8 cellular contexts compared by ENCODE assay signal in genomic region chr12:56152132-56152755, GRCh38. TPM values are rescaled to one million over a fixed set of nuclear protein-coding genes. Genes with fewer than 3 reads are reported as not detected.
DNase-seq lines count a peak whose midpoint lies in the region; ATAC-seq, FAIRE-seq and TF ChIP-seq lines count a peak whose summit lies in the region.

TSS of gene MYL6B (plus strand) at chr12:56152587. CDS start at chr12:56153919, 1,332 bp downstream.

- H2BK15ac ChIP-seq in H1 (ENCODE audit: low read length) (0 out of 2 replicates have a peak within 1 kb of the TSS, but pooled peaks have one; percentile 46), mesendoderm (replicated peaks; ENCODE audit: low read depth) (no peak within 1 kb of the TSS)

- no peak within 1 kb of the TSS for H3K23ac ChIP-seq in H1 (ENCODE audit: insufficient read length)
- H3K23ac ChIP-seq in mesendoderm (ENCODE audit: low read length), result no peak within 1 kb of the TSS

- peaks cover 6% of the 10 kb centered on the region for H3K23me2 ChIP-seq in H1 (ENCODE audit: low read depth, low read length)

- H4K91ac ChIP-seq in H1 (replicated peaks; ENCODE audit: insufficient read length, low read length), result peak within 1 kb of the TSS; percentile 69

- H2BK12ac ChIP-seq in H1 (ENCODE audit: low read depth, low read length), result no peak within 1 kb of the TSS

- H3K4ac ChIP-seq in H1 (replicated peaks; ENCODE audit: insufficient read length, low read depth, low read length) (no peak within 1 kb of the TSS), mesendoderm (ENCODE audit: low read depth, low read length) (peak within 1 kb of the TSS; percentile 96)

- peaks cover 3 to 11% (median 8%) of the 10 kb centered on the region in 4 experiments; a peak in 6 of 7 replicates for H3K4me1 ChIP-seq in H1 (replicated peaks in 1 of 4; ENCODE audit: control insufficient read depth in 3 of 4, insufficient read depth in 4 of 4, low read length in 3 of 4)
- peaks cover 5% of the 10 kb centered on the region for H3K4me1 ChIP-seq in mesendoderm (ENCODE audit: control insufficient read depth, low read depth, low read length)

- H4K20me1 ChIP-seq in H1 (replicated peaks in 1 of 2; ENCODE audit: control insufficient read depth in 1 of 2, insufficient read depth in 2 of 2, low read length in 2 of 2), result no peaks in the 10 kb centered on the region

- peak within 1 kb of the TSS; percentile 67 to 70 for H3K4me2 ChIP-seq in H1 (ENCODE audit: insufficient read depth in 1 of 2, low read depth in 2 of 2, low read length in 2 of 2)
- H3K4me2 ChIP-seq in mesendoderm (ENCODE audit: low read length), result peak within 1 kb of the TSS; percentile 71

- DNase-seq in COR-L47 (lab: John Stamatoyannopoulos, UW) (peak; percentile 87), HTR-8/SVneo (ENCODE audit: insufficient read length, low spot score) (peak; percentile 87), NOMO-1 treated with DMSO at 0.1 percent for 48 hours (lab: John Stamatoyannopoulos, UW; ENCODE audit: unreplicated experiment) (peak; percentile 89), H1 (ENCODE audit: low read depth in 1 of 2, low spot score in 2 of 2) (peak; percentile 66 to 91), mesendoderm (peak; percentile 94)
- DNase-seq in activated CD8-positive, alpha-beta memory T cell treated with anti-CD3 and anti-CD28 coated beads for 4 hours (ENCODE audit: low read depth in 2 of 2), result peak; percentile 85 to 89
- peak; percentile 87 for DNase-seq in stimulated activated CD8-positive, alpha-beta memory T cell treated with anti-CD3 and anti-CD28 coated beads, Interleukin-12 subunit alpha, Interleukin-12 subunit beta, amount 100 ng/mL, for 4 hours (ENCODE audit: low read depth)

- H3K36me3 ChIP-seq in H1 (ENCODE audit: control insufficient read depth in 2 of 4, insufficient read depth in 4 of 4, low read length in 3 of 4) (peaks cover 3 to 13% (median 4%) of the 10 kb centered on the region in 4 experiments; a peak in 6 of 8 replicates), mesendoderm (ENCODE audit: control insufficient read depth, insufficient read depth, low read length) (no peaks in the 10 kb centered on the region)

- no peak within 1 kb of the TSS for H3K14ac ChIP-seq in H1 (ENCODE audit: insufficient read length)

- no peak for TF ChIP-seq EP300 in H1 (IDR thresholded peaks at IDR 0.05; ENCODE audit: borderline replicate concordance in 1 of 2, low read depth in 2 of 2, low read length in 2 of 2)

- H3K56ac ChIP-seq in H1 (replicated peaks; ENCODE audit: insufficient read length, low read depth, low read length) (peak within 1 kb of the TSS; percentile 47), mesendoderm (ENCODE audit: low read length) (peak within 1 kb of the TSS; percentile 91)

- H2BK120ac ChIP-seq in H1 (replicated peaks; ENCODE audit: low read depth, low read length), result no peak within 1 kb of the TSS
- no peak within 1 kb of the TSS for H2BK120ac ChIP-seq in mesendoderm (ENCODE audit: low read depth, low read length)

- POLR2A ChIA-PET in H1 (lab: Charles Lee; ENCODE audit: partially characterized antibody), result interaction anchor here (0.9 to 5.9 kb wide), 13 partner anchors 9 to 959 kb away, joined by 3 to 43 read pairs (median 8); partner anchors contain the start of genes ESYT1, PA2G4, RNF41 and RPL41

- no peak within 1 kb of the TSS for H2BK20ac ChIP-seq in H1 (ENCODE audit: low read length)

- WGBS in H1 (ENCODE audit: extremely low coverage in 1 of 2, insufficient coverage in 1 of 2, insufficient read length in 1 of 2, insufficient replicate concordance in 2 of 2, low coverage in 1 of 2, low lambda C conversion rate in 2 of 2, missing lambda C conversion rate in 1 of 2), 2 experiments, result 1% methylated on average over 29 of the region's 37 CpGs; no CpG with 5 or more reads in 1 of the 2 experiments
- no CpG with 5 or more reads among the region's 37 CpGs for WGBS in mesendoderm (ENCODE audit: extremely low coverage, insufficient coverage, low lambda C conversion rate)

- H3K79me1 ChIP-seq in H1 (ENCODE audit: low read depth, low read length) (0 out of 2 replicates have a peak, but pooled peaks cover 2% of the 10 kb centered on the region), mesendoderm (ENCODE audit: low read length) (peaks cover 4% of the 10 kb centered on the region)

- H3K9me3 ChIP-seq in H1 (ENCODE audit: insufficient read depth in 2 of 2, low read depth in 1 of 2, low read length in 1 of 2), result no peaks in the 10 kb centered on the region

- H3K27ac ChIP-seq in H1 (ENCODE audit: low read depth, low read length) (no peak within 1 kb of the TSS), mesendoderm (ENCODE audit: low read depth, low read length) (peak within 1 kb of the TSS; percentile 52)

- CTCF ChIA-PET in H1 (lab: Charles Lee; ENCODE audit: partially characterized antibody), result interaction anchor here (0.9 to 3.9 kb wide), 8 partner anchors 10 to 54 kb away, joined by 3 to 22 read pairs (median 4); partner anchors contain the start of genes ESYT1 and ZC3H10

- H3K9ac ChIP-seq in H1 (replicated peaks in 1 of 4; ENCODE audit: extremely low read depth in 1 of 4, low read depth in 3 of 4, low read length in 3 of 4) (peak within 1 kb of the TSS; percentile 57 to 75 (median 67)), mesendoderm (ENCODE audit: low read length) (peak within 1 kb of the TSS; percentile 79)

- no peak for TF ChIP-seq RAD21 in H1 (IDR thresholded peaks at IDR 0.05 in 1 of 2, conservative IDR thresholded peaks at IDR 0.05 in 1 of 2; ENCODE audit: low read depth in 2 of 2, low read length in 2 of 2)

- peak within 1 kb of the TSS; percentile 81 for H3K18ac ChIP-seq in H1 (ENCODE audit: extremely low read depth, low read length)
- peak within 1 kb of the TSS; percentile 96 for H3K18ac ChIP-seq in mesendoderm (ENCODE audit: low read length)

- 0 out of 2 replicates have a peak within 1 kb of the TSS, but pooled peaks have one; percentile 5 for H2AFZ ChIP-seq in H1 (ENCODE audit: low read length)

- ATAC-seq in GM21367 (IDR thresholded peaks at IDR 0.05; ENCODE audit: unreplicated experiment), result peak; percentile 66

- H3K79me2 ChIP-seq in H1 (ENCODE audit: control insufficient read depth in 1 of 2, insufficient read depth in 2 of 2, low read length in 2 of 2) (peaks cover 0 to 6% of the 10 kb centered on the region in 2 experiments; a peak in 1 of 4 replicates), mesendoderm (ENCODE audit: control insufficient read depth, insufficient read depth, low read length) (peaks cover 3% of the 10 kb centered on the region)

- H4K5ac ChIP-seq in H1 (ENCODE audit: insufficient read length, low read depth, low read length) (peak within 1 kb of the TSS; percentile 53), mesendoderm (ENCODE audit: low read length) (no peak within 1 kb of the TSS)

- H4K8ac ChIP-seq in H1 (ENCODE audit: extremely low read depth, insufficient read depth, low read length) (peak within 1 kb of the TSS; percentile 77; the same call in 1 of the 2 replicates), mesendoderm (ENCODE audit: low read depth, low read length) (peak within 1 kb of the TSS; percentile 65)

- FAIRE-seq in HTR-8/SVneo (lab: Jason Lieb, UNC) (peak; percentile 88), H1 (lab: Jason Lieb, UNC) (peak; percentile 52)

- H3K27me3 ChIP-seq in H1 (replicated peaks in 1 of 4; ENCODE audit: control insufficient read depth in 3 of 4, extremely low read depth in 1 of 4, insufficient read depth in 3 of 4, low read length in 3 of 4) (no peaks in the 10 kb centered on the region; a peak in 1 of 7 replicates), mesendoderm (ENCODE audit: insufficient read depth, low read length, poor library complexity) (no peaks in the 10 kb centered on the region)

- H2AK5ac ChIP-seq in H1 (ENCODE audit: low read depth, low read length), result peak within 1 kb of the TSS; percentile 65; the same call in 1 of the 2 replicates
- H2AK5ac ChIP-seq in mesendoderm (ENCODE audit: low read length), result peak within 1 kb of the TSS; percentile 17

- 0 out of 2 replicates have a peak within 1 kb of the TSS, but pooled peaks have one; percentile 44 for H2BK5ac ChIP-seq in H1 (ENCODE audit: low read depth, low read length)
- no peak within 1 kb of the TSS for H2BK5ac ChIP-seq in mesendoderm (ENCODE audit: low read length)

- H3K4me3 ChIP-seq in H1 (ENCODE audit: extremely low read depth in 1 of 4, insufficient read depth in 2 of 4, low read depth in 3 of 4, low read length in 4 of 4) (peak within 1 kb of the TSS; percentile 66 to 84 (median 82)), mesendoderm (ENCODE audit: low read length) (peak within 1 kb of the TSS; percentile 63)

- TF ChIP-seq POLR2A in H1 (IDR thresholded peaks at IDR 0.05; ENCODE audit: control extremely low read depth in 1 of 2, low read depth in 2 of 2, low read length in 2 of 2), result peak; percentile 46 to 59; a peak in 2 of 3 replicates

- TF ChIP-seq CTCF in H1 (IDR thresholded peaks at IDR 0.05; ENCODE audit: control extremely low read depth in 1 of 3, insufficient read depth in 1 of 3, low read depth in 1 of 3, low read length in 3 of 3), result no peak

TF ChIP-seq in H1, 55 proteins besides CTCF, POLR2A, EP300 and RAD21 (continues in another document):
- TF ChIP-seq CTBP2 (IDR thresholded peaks at IDR 0.05; ENCODE audit: borderline replicate concordance, insufficient read depth, insufficient read length, low read length), result no peak
- TF ChIP-seq CREB1 (IDR thresholded peaks at IDR 0.05), result peak; percentile 70; the same call in 1 of the 2 replicates
- peak; percentile 35 for TF ChIP-seq ASH2L (IDR thresholded peaks at IDR 0.05; ENCODE audit: low read length)
- no peak for TF ChIP-seq HDAC6 (IDR thresholded peaks at IDR 0.05; ENCODE audit: low read depth, low read length)
- no peak for TF ChIP-seq EZH2 (IDR thresholded peaks at IDR 0.05; ENCODE audit: low read depth, low read length, severe bottlenecking)
- peak; percentile 77 for TF ChIP-seq TAF1 (IDR thresholded peaks at IDR 0.05; ENCODE audit: low read depth, low read length)
- no peak for TF ChIP-seq CHD1 (IDR thresholded peaks at IDR 0.05; ENCODE audit: low read depth, low read length)
- TF ChIP-seq SAP30 (IDR thresholded peaks at IDR 0.05; ENCODE audit: insufficient read depth, insufficient replicate concordance, low read length), result no peak
- no peak for TF ChIP-seq SIRT6 (IDR thresholded peaks at IDR 0.05; ENCODE audit: low read length)

RNA-seq across cellular contexts. Expression of gene MYL6B, which starts in this region (rescaled TPM):
- 162 and 163 TPM in 2 replicates for total RNA-seq in H1 (2021; fragmentation: NEBNext Ultra II Directional; extraction: Animal tissue kit (Norgen Biotek cat#: 25700))
- polyA plus RNA-seq in H1 (2011; rRNA removed), result 146 and 202 TPM in 2 replicates
- polyA plus RNA-seq in H1 (2011; cell fraction: cytosol; rRNA removed), result 203 TPM
- polyA plus RNA-seq in H1 (2011; cell fraction: nucleus; rRNA removed), result 101 TPM
- polyA plus RNA-seq in H1 (2012, experiment 1 of 2), result 157 to 234 TPM (median 189 TPM) in 4 replicates
- polyA plus RNA-seq in H1 (2012, experiment 2 of 2), result 181 TPM
- 142 TPM for polyA plus RNA-seq in H1 (2013, experiment 1 of 2)
- polyA plus RNA-seq in H1 (2013, experiment 2 of 2), result 154 TPM
- polyA minus RNA-seq in H1 (2011; rRNA and poly(A)+ RNA removed), result 25.3 and 42.8 TPM in 2 replicates
- 43.2 TPM for polyA minus RNA-seq in H1 (2011; cell fraction: cytosol; rRNA and poly(A)+ RNA removed)
- polyA minus RNA-seq in H1 (2011; cell fraction: nucleus; rRNA and poly(A)+ RNA removed), result 35.9 TPM
- polyA plus RNA-seq in mesendoderm (2013, experiment 1 of 2), result 121 TPM
- polyA plus RNA-seq in mesendoderm (2013, experiment 2 of 2), result 137 TPM
